In the genomic region with DNA sequence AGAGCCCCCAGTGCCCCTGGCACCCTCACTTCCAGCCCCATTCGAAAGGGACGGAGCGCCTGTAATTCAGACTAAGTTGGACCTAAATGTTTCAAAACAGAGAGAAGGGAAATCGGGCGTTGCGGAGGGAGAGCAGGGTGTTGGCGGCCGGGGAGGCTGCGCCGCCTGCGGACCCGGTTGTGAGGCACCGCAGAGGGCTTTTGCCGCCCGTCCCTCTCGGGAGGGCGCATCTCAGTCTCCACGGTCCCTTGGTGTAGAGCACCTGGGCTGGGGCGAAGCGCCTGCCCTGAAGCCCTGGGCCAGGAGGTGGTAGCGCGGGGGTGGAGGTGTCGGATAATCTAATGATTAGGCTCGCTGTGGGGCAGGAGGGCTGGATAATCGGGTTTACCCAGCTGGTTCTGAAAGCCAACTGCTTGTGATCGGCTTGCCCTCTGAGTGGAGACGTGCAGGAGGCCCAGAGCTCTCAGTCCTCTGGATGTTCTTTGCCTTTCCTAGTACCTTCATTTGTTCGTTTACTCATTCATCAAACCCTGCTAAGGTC, we compare ENCODE assay signal across 8 cellular contexts. TPM values are rescaled to one million over a fixed set of nuclear protein-coding genes. Genes with fewer than 3 reads are reported as not detected.
DNase-seq lines count a peak whose midpoint lies in the region; ATAC-seq and TF ChIP-seq lines count a peak whose summit lies in the region.

No MANE protein-coding gene starts in this region.

- no peak overlapping the region for H2BK5ac ChIP-seq in mesendoderm (ENCODE audit: low read length)

- H3K4me1 ChIP-seq in mesendoderm (ENCODE audit: control insufficient read depth, low read depth, low read length), result peaks cover 5% of the 10 kb centered on the region

- H3K4me2 ChIP-seq in mesendoderm (ENCODE audit: low read length), result peak overlapping the region; percentile 42

- WGBS in mesendoderm (ENCODE audit: extremely low coverage, insufficient coverage, low lambda C conversion rate), result no CpG with 5 or more reads among the region's 28 CpGs

- H3K4ac ChIP-seq in mesendoderm (ENCODE audit: low read depth, low read length), result no peak overlapping the region

- no peak overlapping the region for H2BK120ac ChIP-seq in mesendoderm (ENCODE audit: low read depth, low read length)

- H3K56ac ChIP-seq in mesendoderm (ENCODE audit: low read length), result peak overlapping the region; percentile 92

- H2AK5ac ChIP-seq in mesendoderm (ENCODE audit: low read length), result no peak overlapping the region

- H3K27me3 ChIP-seq in mesendoderm (ENCODE audit: insufficient read depth, low read length, poor library complexity), result no peaks in the 10 kb centered on the region

- no peaks in the 10 kb centered on the region for H3K36me3 ChIP-seq in mesendoderm (ENCODE audit: control insufficient read depth, insufficient read depth, low read length)

- H3K79me2 ChIP-seq in mesendoderm (ENCODE audit: control insufficient read depth, insufficient read depth, low read length), result peaks cover 7% of the 10 kb centered on the region

- no peak overlapping the region for H4K8ac ChIP-seq in mesendoderm (ENCODE audit: low read depth, low read length)

- H3K4me3 ChIP-seq in mesendoderm (ENCODE audit: low read length), result peak overlapping the region; percentile 73

- peak overlapping the region; percentile 29 for H3K18ac ChIP-seq in mesendoderm (ENCODE audit: low read length)

- H4K5ac ChIP-seq in mesendoderm (ENCODE audit: low read length), result no peak overlapping the region

- H2BK15ac ChIP-seq in mesendoderm (replicated peaks; ENCODE audit: low read depth), result no peak overlapping the region

- peak; percentile 4 for ATAC-seq in GM18505 (IDR thresholded peaks at IDR 0.05; ENCODE audit: unreplicated experiment)
- no peak for ATAC-seq in HG03108 (IDR thresholded peaks at IDR 0.05; ENCODE audit: unreplicated experiment)
- ATAC-seq in HG02798 (IDR thresholded peaks at IDR 0.05; ENCODE audit: poor library complexity, unreplicated experiment), result no peak

- H3K23ac ChIP-seq in mesendoderm (ENCODE audit: low read length), result peak overlapping the region; percentile 39

- H3K27ac ChIP-seq in mesendoderm (ENCODE audit: low read depth, low read length), result peak overlapping the region; percentile 45

- peaks cover 9% of the 10 kb centered on the region for H3K79me1 ChIP-seq in mesendoderm (ENCODE audit: low read length)

- no peak for TF ChIP-seq POLR2A in GM18505 (IDR thresholded peaks at IDR 0.05; ENCODE audit: borderline replicate concordance, extremely low read depth, insufficient read depth, insufficient read length)

- H3K9ac ChIP-seq in mesendoderm (ENCODE audit: low read length), result peak overlapping the region; percentile 84

- DNase-seq in HPDE6-E6E7 (ENCODE audit: extremely low spot score) (peak; percentile 13), mesendoderm (peak; percentile 79)
- DNase-seq in activated CD4-positive, alpha-beta T cell treated with anti-CD3 and anti-CD28 coated beads for 4 hours, result peak; percentile 24 to 32
- peak; percentile 37 for DNase-seq in effector CD8-positive, alpha-beta T cell (lab: John Stamatoyannopoulos, UW)
- peak; percentile 56 for DNase-seq in stimulated activated CD8-positive, alpha-beta memory T cell treated with anti-CD3 and anti-CD28 coated beads, Interleukin-4, amount 100 ng/mL, for 48 hours

RNA-seq across cellular contexts. Expression of gene DAAM1, which starts 0.9 kb away (rescaled TPM):
- 22.6 TPM for polyA plus RNA-seq in mesendoderm (2013, experiment 1 of 2)
- 21.7 TPM for polyA plus RNA-seq in mesendoderm (2013, experiment 2 of 2)

Comparison
In these comparisons a context has a peak if more than half of its experiments do, and no peak if none do; other contexts are left out.
1. DNase-seq: peak in every context shown above with its lines; median percentile 79 in mesendoderm; 56 in stimulated activated CD8-positive, alpha-beta memory T cell treated with anti-CD3 and anti-CD28 coated beads, Interleukin-4, amount 100 ng/mL, for 48 hours; 37 in effector CD8-positive, alpha-beta T cell; 28 in activated CD4-positive, alpha-beta T cell treated with anti-CD3 and anti-CD28 coated beads for 4 hours; 13 in HPDE6-E6E7.